ENCODE assay signal across 22 cellular contexts in genomic region chr2:34291076-34291475, GRCh38.
DNase-seq lines count a peak whose midpoint lies in the region; ATAC-seq, FAIRE-seq and TF ChIP-seq lines count a peak whose summit lies in the region.
"Had no signal": no experiment of that assay in that cellular context is flagged by ENCODE, and none has a peak within 500 bp of the region (broad histone marks: within the 10 kb centered on the region; RNA-seq: fewer than 3 reads in every experiment).

No MANE protein-coding gene starts in this region.

- H3K27ac ChIP-seq in endothelial cell of umbilical vein (ENCODE audit: insufficient read depth, low read depth, low read length): no peak overlapping the region

- peak overlapping the region; percentile 24 for H3K4me2 ChIP-seq in endothelial cell of umbilical vein (ENCODE audit: insufficient read depth, low read length)

- H3K4me1 Mint-ChIP-seq in effector memory CD8-positive, alpha-beta T cell (ENCODE audit: low read depth in 2 of 2): no peaks in the 10 kb centered on the region
- H3K4me1 Mint-ChIP-seq: stimulated activated memory B cell treated with anti-CD40 and anti-IgM and Interleukin-4, amounts not matched to agents 10 μg/mL and 1 μg/mL and 100 μg/mL, for 72 hours had no signal

- H3K9ac ChIP-seq in endothelial cell of umbilical vein (replicated peaks; ENCODE audit: extremely low read depth, insufficient read depth, low read length): no peak overlapping the region

- H3K4me3 Mint-ChIP-seq in effector memory CD8-positive, alpha-beta T cell: no peak overlapping the region
- H3K4me3 Mint-ChIP-seq: activated CD4-positive, alpha-beta memory T cell treated with anti-CD3 and anti-CD28 coated beads for 36 hours; activated naive CD8-positive, alpha-beta T cell; activated T-cell treated with anti-CD3 and anti-CD28 coated beads, Interleukin-2, amount 50 U/mL, for 4 hours; stimulated activated memory B cell treated with anti-CD40 and anti-IgM and Interleukin-4, amounts not matched to agents 10 μg/mL and 1 μg/mL and 100 μg/mL, for 72 hours; type B pancreatic cell had no signal

- intact Hi-C loops in endothelial cell of umbilical vein (cut with micrococcal nuclease): no loop called here

- H3K79me2 ChIP-seq in endothelial cell of umbilical vein (ENCODE audit: control insufficient read depth, insufficient read depth, low read length): no peaks in the 10 kb centered on the region

- no peak for TF ChIP-seq POLR2A in endothelial cell of umbilical vein (IDR thresholded peaks at IDR 0.05; ENCODE audit: low read depth, low read length)

- no peak for TF ChIP-seq CTCF in endothelial cell of umbilical vein (IDR thresholded peaks at IDR 0.05; ENCODE audit: extremely low read depth in 1 of 2, insufficient read depth in 1 of 2, low read depth in 1 of 2, low read length in 2 of 2)

- no peak overlapping the region for H3K27ac Mint-ChIP-seq in effector memory CD8-positive, alpha-beta T cell
- H3K27ac Mint-ChIP-seq: activated CD4-positive, alpha-beta memory T cell treated with anti-CD3 and anti-CD28 coated beads for 36 hours; activated naive CD8-positive, alpha-beta T cell; stimulated activated memory B cell treated with anti-CD40 and anti-IgM and Interleukin-4, amounts not matched to agents 10 μg/mL and 1 μg/mL and 100 μg/mL, for 72 hours; type B pancreatic cell had no signal

- H3K27me3 Mint-ChIP-seq in effector memory CD8-positive, alpha-beta T cell: no peaks in the 10 kb centered on the region
- H3K27me3 Mint-ChIP-seq: activated CD4-positive, alpha-beta memory T cell treated with anti-CD3 and anti-CD28 coated beads for 36 hours; activated naive CD8-positive, alpha-beta T cell; stimulated activated memory B cell treated with anti-CD40 and anti-IgM and Interleukin-4, amounts not matched to agents 10 μg/mL and 1 μg/mL and 100 μg/mL, for 72 hours; type B pancreatic cell had no signal

- H4K20me1 ChIP-seq in endothelial cell of umbilical vein (replicated peaks; ENCODE audit: control insufficient read depth, extremely low read depth, insufficient read depth, low read length): no peaks in the 10 kb centered on the region

- FAIRE-seq in endothelial cell of umbilical vein (lab: Jason Lieb, UNC): no peak
- FAIRE-seq: bronchial epithelial cell, D721Med, K562, kidney had no signal

- H3K27me3 ChIP-seq in endothelial cell of umbilical vein (ENCODE audit: control insufficient read depth in 2 of 2, insufficient read depth in 2 of 2, low read length in 2 of 2): no peaks in the 10 kb centered on the region
- H3K27me3 ChIP-seq: BE2C had no signal

- no peak overlapping the region for H3K4me3 ChIP-seq in endothelial cell of umbilical vein (replicated peaks in 1 of 3; ENCODE audit: insufficient read depth in 1 of 3, low read depth in 1 of 3, low read length in 3 of 3)
- H3K4me3 ChIP-seq: K562 had no signal

- no peaks in the 10 kb centered on the region for H3K36me3 ChIP-seq in endothelial cell of umbilical vein (ENCODE audit: control insufficient read depth in 2 of 2, extremely low read depth in 1 of 2, insufficient read depth in 2 of 2, low read length in 2 of 2)
- H3K36me3 ChIP-seq: BE2C had no signal

- H3K4me1 ChIP-seq in endothelial cell of umbilical vein (ENCODE audit: control insufficient read depth, extremely low read depth, insufficient read depth, low read length): peaks cover 2% of the 10 kb centered on the region
- H3K4me1 ChIP-seq: BE2C had no signal

- H3K9me3 Mint-ChIP-seq in effector memory CD8-positive, alpha-beta T cell: peaks cover 5 to 7% of the 10 kb centered on the region in 2 donors
- H3K9me3 Mint-ChIP-seq: activated CD4-positive, alpha-beta memory T cell treated with anti-CD3 and anti-CD28 coated beads for 36 hours; stimulated activated memory B cell treated with anti-CD40 and anti-IgM and Interleukin-4, amounts not matched to agents 10 μg/mL and 1 μg/mL and 100 μg/mL, for 72 hours; type B pancreatic cell had no signal

- POLR2A ChIA-PET in endothelial cell of umbilical vein (lab: Charles Lee): no interaction called here

- H3K36me3 Mint-ChIP-seq in effector memory CD8-positive, alpha-beta T cell (ENCODE audit: insufficient read depth): no peaks in the 10 kb centered on the region
- H3K36me3 Mint-ChIP-seq: activated CD4-positive, alpha-beta memory T cell treated with anti-CD3 and anti-CD28 coated beads for 36 hours; activated naive CD8-positive, alpha-beta T cell; stimulated activated memory B cell treated with anti-CD40 and anti-IgM and Interleukin-4, amounts not matched to agents 10 μg/mL and 1 μg/mL and 100 μg/mL, for 72 hours; type B pancreatic cell had no signal

- H3K9me1 ChIP-seq in endothelial cell of umbilical vein (replicated peaks; ENCODE audit: control insufficient read depth, extremely low read depth, insufficient read depth, low read length): no peaks in the 10 kb centered on the region

- BruUV-seq in endothelial cell of umbilical vein (replicated peaks; lab: Mats Ljungman, UMichigan): no TSS peak

- no peak for DNase-seq in endothelial cell of umbilical vein (ENCODE audit: low read depth, low spot score)
- DNase-seq in effector memory CD8-positive, alpha-beta T cell: no peak
- DNase-seq in stimulated activated naive CD8-positive, alpha-beta T cell treated with anti-CD3 and anti-CD28 coated beads, Interleukin-15, Interleukin-2, amounts not matched to agents 100 U/mL and 50 U/mL, for 24 hours: no peak
- DNase-seq in HK-2 (ENCODE audit: unreplicated experiment): no peak
- DNase-seq in NK-92 treated with Interleukin-12 subunit alpha and Interleukin-12 subunit beta, amount 100 ng/mL, for 24 hours (lab: John Stamatoyannopoulos, UW): no peak
- DNase-seq: activated CD4-positive, alpha-beta memory T cell treated with anti-CD3 and anti-CD28 coated beads for 36 hours; activated T-cell treated with anti-CD3 and anti-CD28 coated beads, Interleukin-2, amount 50 U/mL, for 4 hours; BE2C; GF-D8; kidney; mesenchymal stem cell; NCI-H774; RPMI8226 had no signal

- ATAC-seq in GM18873 (IDR thresholded peaks at IDR 0.05; ENCODE audit: low FRiP score, unreplicated experiment) (peak; percentile 74), GM21515 (IDR thresholded peaks at IDR 0.05; ENCODE audit: unreplicated experiment) (peak; percentile 65), HG03103 (IDR thresholded peaks at IDR 0.05; ENCODE audit: low read depth, unreplicated experiment) (peak; percentile 63)
- ATAC-seq in effector memory CD8-positive, alpha-beta T cell (replicated peaks): no peak
- ATAC-seq in stimulated activated naive CD8-positive, alpha-beta T cell treated with anti-CD3 and anti-CD28 coated beads, Interleukin-15, Interleukin-2, amounts not matched to agents 100 U/mL and 50 U/mL, for 24 hours: no peak
- ATAC-seq: activated T-cell treated with anti-CD3 and anti-CD28 coated beads, Interleukin-2, amount 50 U/mL, for 4 hours; K562; stimulated activated memory B cell treated with anti-CD40 and anti-IgM and Interleukin-4, amounts not matched to agents 10 μg/mL and 1 μg/mL and 100 μg/mL, for 72 hours had no signal

- no peak overlapping the region for H2AFZ ChIP-seq in endothelial cell of umbilical vein (ENCODE audit: low read depth, low read length)

- dilution Hi-C loops in endothelial cell of umbilical vein (cut with MboI; ENCODE audit: extremely low pct_ligation_motif_present, low sequenced_read_pairs): no loop called here

- CTCF ChIA-PET in endothelial cell of umbilical vein (lab: Charles Lee): no interaction called here

- H3K9me3 ChIP-seq in endothelial cell of umbilical vein (replicated peaks; ENCODE audit: control insufficient read depth, insufficient read depth, low read length): no peaks in the 10 kb centered on the region
- H3K9me3 ChIP-seq: BE2C had no signal

TF ChIP-seq in endothelial cell of umbilical vein, 7 proteins besides CTCF, POLR2A, EP300 and RAD21:
- TF ChIP-seq GATA2 (IDR thresholded peaks at IDR 0.05; ENCODE audit: insufficient read depth, insufficient read length, low read depth, low read length): no peak
- TF ChIP-seq FOS (IDR thresholded peaks at IDR 0.05; ENCODE audit: borderline replicate concordance, insufficient read depth, low read length): no peak
- TF ChIP-seq EZH2 (IDR thresholded peaks at IDR 0.05; ENCODE audit: borderline replicate concordance, low read depth, low read length, severe bottlenecking): no peak
TF ChIP-seq in endothelial cell of umbilical vein: peak in this region for 0.

Comparison
In these comparisons a context has a peak if more than half of its experiments do, and no peak if none do; other contexts are left out.
1. ATAC-seq: peak in GM18873 (single experiment), GM21515 (single experiment) and HG03103 (single experiment); none in effector memory CD8-positive, alpha-beta T cell (single experiment) and stimulated activated naive CD8-positive, alpha-beta T cell treated with anti-CD3 and anti-CD28 coated beads, Interleukin-15, Interleukin-2, amounts not matched to agents 100 U/mL and 50 U/mL, for 24 hours (single experiment).